In genomic region chr11:6926208-6927029, GRCh38 we compare ENCODE assay signal across 8 cellular contexts. TPM values are rescaled to one million over a fixed set of nuclear protein-coding genes. Genes with fewer than 3 reads are reported as not detected.
A peak's percentile ranks its signal among the peaks of the same experiment; 100 is the strongest.
DNase-seq lines count a peak whose midpoint lies in the region; ATAC-seq and TF ChIP-seq lines count a peak whose summit lies in the region.

ZNF215 (plus strand) TSS chr11:6926426; CDS start chr11:6932273, 5,847 bp downstream.

- H3K4me3 ChIP-seq in mononuclear cell (ENCODE audit: low read length): peak within 1 kb of the TSS; percentile 45

- peaks cover 18% of the 10 kb centered on the region for H3K4me1 ChIP-seq in mononuclear cell (ENCODE audit: insufficient read depth, low read length)

- peaks cover 6% of the 10 kb centered on the region for H3K36me3 Mint-ChIP-seq in HFFc6 (ENCODE audit: low read depth)
- H3K36me3 Mint-ChIP-seq in activated B cell treated with CpG ODN at 0.5 μM for 24 hours (ENCODE audit: low read depth): peaks cover 2% of the 10 kb centered on the region
- no peaks in the 10 kb centered on the region for H3K36me3 Mint-ChIP-seq in stimulated activated memory B cell treated with anti-CD40 and anti-IgM and Interleukin-4, amounts not matched to agents 10 μg/mL and 1 μg/mL and 100 μg/mL, for 72 hours

- intact Hi-C loops in activated B cell treated with CpG ODN at 0.5 μM for 24 hours (cut with micrococcal nuclease): loop anchor here (5.0 to 10.0 kb wide), 3 partner anchors 154 to 588 kb away; partner anchors contain the start of genes OR2AG2 and PPFIBP2

- CTCF ChIA-PET in activated B cell treated with CpG ODN at 0.5 μM for 24 hours (lab: Charles Lee): interaction anchor here (1.3 kb wide), 1 partner anchor 114 kb away, joined by 4 read pairs; no protein-coding TSS in a partner anchor

- no peaks in the 10 kb centered on the region for H3K9me3 ChIP-seq in mononuclear cell (ENCODE audit: low read depth, low read length)

- DNase-seq in SIG-M5 treated with dmso at 0.1 percent for 504 hours (lab: John Stamatoyannopoulos, UW; ENCODE audit: unreplicated experiment) (peak; percentile 69), SIG-M5 (lab: John Stamatoyannopoulos, UW) (no peak), HFFc6 (peak; percentile 78), MV-4-11 (lab: John Stamatoyannopoulos, UW) (peak; percentile 58), activated B cell treated with CpG ODN at 0.5 μM for 24 hours (peak; percentile 43), epithelial cell of prostate (ENCODE audit: low read depth, low spot score) (no peak)

- peak; percentile 76 for ATAC-seq in activated B cell treated with CpG ODN at 0.5 μM for 24 hours (ENCODE audit: low read depth)
- ATAC-seq in stimulated activated memory B cell treated with anti-CD40 and anti-IgM and Interleukin-4, amounts not matched to agents 10 μg/mL and 1 μg/mL and 100 μg/mL, for 72 hours: peak; percentile 58

- no peaks in the 10 kb centered on the region for H3K27me3 Mint-ChIP-seq in HFFc6 (ENCODE audit: insufficient read depth)
- no peaks in the 10 kb centered on the region for H3K27me3 Mint-ChIP-seq in activated B cell treated with CpG ODN at 0.5 μM for 24 hours
- peaks cover 6% of the 10 kb centered on the region for H3K27me3 Mint-ChIP-seq in stimulated activated memory B cell treated with anti-CD40 and anti-IgM and Interleukin-4, amounts not matched to agents 10 μg/mL and 1 μg/mL and 100 μg/mL, for 72 hours

- H3K9me3 Mint-ChIP-seq in HFFc6: no peaks in the 10 kb centered on the region
- H3K9me3 Mint-ChIP-seq in activated B cell treated with CpG ODN at 0.5 μM for 24 hours: no peaks in the 10 kb centered on the region
- H3K9me3 Mint-ChIP-seq in stimulated activated memory B cell treated with anti-CD40 and anti-IgM and Interleukin-4, amounts not matched to agents 10 μg/mL and 1 μg/mL and 100 μg/mL, for 72 hours: no peaks in the 10 kb centered on the region

- peak within 1 kb of the TSS; percentile 72 for H3K27ac Mint-ChIP-seq in HFFc6
- H3K27ac Mint-ChIP-seq in activated B cell treated with CpG ODN at 0.5 μM for 24 hours: peak within 1 kb of the TSS; percentile 81
- peak within 1 kb of the TSS; percentile 71 for H3K27ac Mint-ChIP-seq in stimulated activated memory B cell treated with anti-CD40 and anti-IgM and Interleukin-4, amounts not matched to agents 10 μg/mL and 1 μg/mL and 100 μg/mL, for 72 hours

- peaks cover 18% of the 10 kb centered on the region for H3K27me3 ChIP-seq in mononuclear cell (ENCODE audit: insufficient read depth, low read length)

- peak within 1 kb of the TSS; percentile 79 for H3K27ac ChIP-seq in epithelial cell of prostate

- POLR2A ChIA-PET in activated B cell treated with CpG ODN at 0.5 μM for 24 hours (lab: Charles Lee): interaction anchor here (1.4 kb wide), 1 partner anchor 13 kb away, joined by 5 read pairs; no protein-coding TSS in a partner anchor

- peaks cover 23% of the 10 kb centered on the region for H3K4me1 Mint-ChIP-seq in HFFc6 (ENCODE audit: low read depth)
- H3K4me1 Mint-ChIP-seq in activated B cell treated with CpG ODN at 0.5 μM for 24 hours: peaks cover 19% of the 10 kb centered on the region
- H3K4me1 Mint-ChIP-seq in stimulated activated memory B cell treated with anti-CD40 and anti-IgM and Interleukin-4, amounts not matched to agents 10 μg/mL and 1 μg/mL and 100 μg/mL, for 72 hours: peaks cover 22% of the 10 kb centered on the region

- TF ChIP-seq CTCF in HFFc6 (IDR thresholded peaks at IDR 0.05) (no peak), activated B cell treated with CpG ODN at 0.5 μM for 24 hours (IDR thresholded peaks at IDR 0.05) (no peak)

- H3K4me3 Mint-ChIP-seq in HFFc6: peak within 1 kb of the TSS; percentile 98
- peak within 1 kb of the TSS; percentile 93 for H3K4me3 Mint-ChIP-seq in activated B cell treated with CpG ODN at 0.5 μM for 24 hours
- H3K4me3 Mint-ChIP-seq in stimulated activated memory B cell treated with anti-CD40 and anti-IgM and Interleukin-4, amounts not matched to agents 10 μg/mL and 1 μg/mL and 100 μg/mL, for 72 hours: peak within 1 kb of the TSS; percentile 90

RNA-seq across cellular contexts. Expression of gene ZNF215, which starts in this region (rescaled TPM):
- 1 to 10 TPM; 4.7 to 6.5 (median 5.6) TPM for total RNA-seq in HFFc6 (2021; fragmentation: NEBNext Ultra II Directional; extraction: Animal tissue kit (Norgen Biotek cat#: 25700))
- total RNA-seq in activated B cell treated with CpG ODN at 0.5 μM for 24 hours (5.3 and 5.4 TPM in 2 replicates), mononuclear cell (0.52 TPM)

Comparison
In these comparisons a context has a peak if more than half of its experiments do, and no peak if none do; other contexts are left out.
1. DNase-seq: peak in SIG-M5 treated with dmso at 0.1 percent for 504 hours (single experiment), HFFc6 (single experiment), MV-4-11 (single experiment) and activated B cell treated with CpG ODN at 0.5 μM for 24 hours (single experiment); none in SIG-M5 (single experiment) and epithelial cell of prostate (single experiment).
2. Peak in every context shown above with its lines, with median percentiles within 50 percentile points of each other: H3K27ac Mint-ChIP-seq and H3K4me3 Mint-ChIP-seq.